In the genomic region with DNA sequence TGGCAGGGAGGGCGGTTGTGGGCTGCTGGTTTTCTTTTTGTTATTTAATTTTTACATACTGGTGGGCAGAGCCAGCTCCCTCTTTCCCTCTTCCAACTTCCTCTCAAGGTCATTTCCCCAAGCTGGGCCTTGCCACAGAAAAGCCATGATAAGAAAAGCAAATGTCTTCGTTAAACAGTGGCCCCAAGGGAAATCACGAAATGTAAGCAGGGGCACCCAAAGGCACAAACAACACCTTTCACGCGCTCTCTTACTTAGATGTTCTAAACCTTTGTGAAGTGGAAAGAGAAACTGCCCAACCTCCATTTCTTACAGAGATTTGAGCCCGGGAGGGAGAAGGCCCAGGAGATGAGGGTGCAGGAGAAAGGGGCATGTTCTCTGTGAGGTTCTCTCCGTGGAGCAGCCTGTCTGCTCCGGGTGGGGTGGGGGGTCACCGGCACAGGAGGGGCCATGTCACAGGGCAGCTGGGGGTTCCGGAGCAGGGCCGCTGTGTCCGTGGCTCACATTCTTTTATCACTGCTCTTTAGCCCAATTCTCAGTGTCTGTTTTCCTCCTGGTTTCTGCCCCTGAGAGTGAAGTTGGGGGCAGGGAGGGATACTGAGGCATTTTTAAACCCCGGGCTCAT, we compare ENCODE assay signal across 19 cellular contexts.
"Had no signal": no experiment of that assay in that cellular context is flagged by ENCODE, and none has a peak within 500 bp of the region (broad histone marks: within the 10 kb centered on the region; RNA-seq: fewer than 3 reads in every experiment).

No MANE protein-coding gene starts in this region.

- H3K9me3 ChIP-seq: prostate gland, SK-N-SH, thyroid gland had no signal

- H3K27ac ChIP-seq: epithelial cell of prostate, heart right ventricle, prostate gland, thyroid gland had no signal

- H3K36me3 ChIP-seq: heart right ventricle, prostate gland, thyroid gland had no signal

- DNase-seq: activated CD4-positive, alpha-beta T cell treated with anti-CD3 and anti-CD28 coated beads, Interleukin-2, amount 50 U/mL, for 4 hours; activated CD8-positive, alpha-beta memory T cell treated with anti-CD3 and anti-CD28 coated beads for 24 hours; activated CD8-positive, alpha-beta memory T cell treated with anti-CD3 and anti-CD28 coated beads, Interleukin-2, amount 50 U/mL, for 48 hours; activated naive CD4-positive, alpha-beta T cell; activated naive CD8-positive, alpha-beta T cell treated with anti-CD3 and anti-CD28 coated beads for 36 hours; activated T-cell treated with anti-CD3 and anti-CD28 coated beads, Interleukin-2, amount 50 U/mL, for 4 hours; heart right ventricle; kidney; SK-N-SH; stimulated activated CD4-positive, alpha-beta T cell treated with anti-CD3 and anti-CD28 coated beads, Interleukin-4, amount 100 ng/mL, for 24 hours; stimulated activated naive CD4-positive, alpha-beta T cell treated with Interleukin-2 at 50 U/mL for 16 hours; substantia nigra; T-helper 1 cell; thyroid gland had no signal

- H3K4me2 ChIP-seq: SK-N-SH had no signal

- H3K27ac Mint-ChIP-seq: activated naive CD8-positive, alpha-beta T cell treated with anti-CD3 and anti-CD28 coated beads for 36 hours; activated T-helper 2 cell treated with anti-CD3 and anti-CD28 coated beads, Interferon-gamma antibody, Interleukin-2, Interleukin-4, amounts not matched to agents 10 μg/mL and 5 μg/mL and 100 μg/mL, durations not matched to agents 14 hours and 24 hours and 36 hours had no signal

- H3K4me1 ChIP-seq: heart right ventricle, prostate gland, thyroid gland had no signal

- H3K9me3 Mint-ChIP-seq: activated T-cell treated with anti-CD3 and anti-CD28 coated beads, Interleukin-2, amount 50 U/mL, for 4 hours; activated T-helper 2 cell treated with anti-CD3 and anti-CD28 coated beads, Interferon-gamma antibody, Interleukin-2, Interleukin-4, amounts not matched to agents 10 μg/mL and 5 μg/mL and 100 μg/mL, durations not matched to agents 14 hours and 24 hours and 36 hours had no signal

- H3K4me3 ChIP-seq: heart right ventricle, lung, prostate gland, thyroid gland had no signal

- H3K36me3 Mint-ChIP-seq: activated naive CD8-positive, alpha-beta T cell treated with anti-CD3 and anti-CD28 coated beads for 36 hours had no signal

- H3K4me1 Mint-ChIP-seq: activated naive CD8-positive, alpha-beta T cell treated with anti-CD3 and anti-CD28 coated beads for 36 hours had no signal

- H3K4me3 Mint-ChIP-seq: activated naive CD8-positive, alpha-beta T cell treated with anti-CD3 and anti-CD28 coated beads for 36 hours; activated T-cell treated with anti-CD3 and anti-CD28 coated beads, Interleukin-2, amount 50 U/mL, for 4 hours had no signal

- H3K27me3 Mint-ChIP-seq: activated naive CD8-positive, alpha-beta T cell treated with anti-CD3 and anti-CD28 coated beads for 36 hours had no signal

- H3K9me2 ChIP-seq: SK-N-SH had no signal

- ATAC-seq: activated T-cell treated with anti-CD3 and anti-CD28 coated beads, Interleukin-2, amount 50 U/mL, for 4 hours; heart right ventricle; left lobe of liver had no signal

- H3K27me3 ChIP-seq: heart right ventricle, thyroid gland had no signal
